ENCODE assay signal across 22 cellular contexts in the genomic region with DNA sequence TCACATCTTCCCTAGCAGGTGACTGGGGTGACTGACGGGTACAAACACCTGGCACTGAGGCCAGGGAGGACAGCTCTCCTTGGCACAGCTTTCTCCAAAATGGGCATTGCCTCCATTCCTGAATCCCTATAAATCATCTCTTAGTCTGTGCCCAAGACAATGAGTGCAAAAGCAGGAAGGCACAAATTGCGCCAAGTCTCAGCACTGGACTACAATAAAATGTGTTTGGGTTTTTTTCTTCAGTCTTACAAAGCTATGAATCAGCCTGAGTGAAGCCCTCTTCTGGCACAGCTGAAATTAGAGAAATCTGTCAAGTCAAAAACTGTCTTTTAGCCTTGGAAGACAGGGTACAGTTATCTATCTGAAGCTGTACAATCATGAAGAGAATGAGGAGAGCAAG.
DNase-seq lines count a peak whose midpoint lies in the region; ATAC-seq, FAIRE-seq and TF ChIP-seq lines count a peak whose summit lies in the region.
"Had no signal": no experiment of that assay in that cellular context is flagged by ENCODE, and none has a peak within 500 bp of the region (broad histone marks: within the 10 kb centered on the region; RNA-seq: fewer than 3 reads in every experiment).

No MANE protein-coding gene starts in this region.

- H3K9ac ChIP-seq in PC-3 (ENCODE audit: low read length): peak overlapping the region; percentile 56
- H3K9ac ChIP-seq in endothelial cell of umbilical vein (replicated peaks; ENCODE audit: extremely low read depth, insufficient read depth, low read length): peak overlapping the region; percentile 4
- H3K9ac ChIP-seq in parathyroid adenoma: no peak overlapping the region

- TF ChIP-seq CTCF in PC-3 (conservative IDR thresholded peaks at IDR 0.05; ENCODE audit: low read depth, low read length) (no peak), endothelial cell of umbilical vein (IDR thresholded peaks at IDR 0.05; ENCODE audit: extremely low read depth in 1 of 2, insufficient read depth in 1 of 2, low read depth in 1 of 2, low read length in 2 of 2) (no peak), parathyroid adenoma (IDR thresholded peaks at IDR 0.05) (no peak)

- no peak overlapping the region for H3K4me3 ChIP-seq in PC-3 (ENCODE audit: low read length)
- H3K4me3 ChIP-seq in endothelial cell of umbilical vein (replicated peaks in 1 of 3; ENCODE audit: insufficient read depth in 1 of 3, low read depth in 1 of 3, low read length in 3 of 3): no peak overlapping the region
- H3K4me3 ChIP-seq in parathyroid adenoma (ENCODE audit: low read depth, low read length): no peak overlapping the region

- H3K9me2 ChIP-seq in PC-3 (replicated peaks; ENCODE audit: low read length): no peaks in the 10 kb centered on the region

- H3K4me1 ChIP-seq in PC-3 (ENCODE audit: insufficient read depth, low read length) (no peaks in the 10 kb centered on the region), endothelial cell of umbilical vein (ENCODE audit: control insufficient read depth, extremely low read depth, insufficient read depth, low read length) (peaks cover 52% of the 10 kb centered on the region), parathyroid adenoma (peaks cover 21% of the 10 kb centered on the region)

- H3K79me2 ChIP-seq in PC-3 (ENCODE audit: low read length) (0 out of 2 replicates have a peak, but pooled peaks cover 4% of the 10 kb centered on the region), endothelial cell of umbilical vein (ENCODE audit: control insufficient read depth, insufficient read depth, low read length) (peaks cover 4% of the 10 kb centered on the region), parathyroid adenoma (peaks cover 27% of the 10 kb centered on the region)

- no peaks in the 10 kb centered on the region for H3F3A ChIP-seq in PC-3 (ENCODE audit: low read length, unreplicated experiment)

- in situ Hi-C loops in G401 (cut with HindIII; ENCODE audit: low sequenced_read_pairs): no loop called here

- H3K4me2 ChIP-seq in PC-3 (ENCODE audit: low read length): no peak overlapping the region
- H3K4me2 ChIP-seq in endothelial cell of umbilical vein (ENCODE audit: insufficient read depth, low read length): peak overlapping the region; percentile 53
- H3K4me2 ChIP-seq in parathyroid adenoma (ENCODE audit: low read length): no peak overlapping the region

- POLR2A ChIA-PET in PC-3 (lab: Charles Lee; ENCODE audit: unreplicated experiment): no interaction called here
- POLR2A ChIA-PET in endothelial cell of umbilical vein (lab: Charles Lee): no interaction called here

- H4K20me1 ChIP-seq in PC-3 (ENCODE audit: low read length): no peaks in the 10 kb centered on the region
- no peaks in the 10 kb centered on the region for H4K20me1 ChIP-seq in endothelial cell of umbilical vein (replicated peaks; ENCODE audit: control insufficient read depth, extremely low read depth, insufficient read depth, low read length)

- H3K36me3 ChIP-seq in PC-3 (ENCODE audit: low read depth, low read length) (no peaks in the 10 kb centered on the region), endothelial cell of umbilical vein (ENCODE audit: control insufficient read depth in 2 of 2, extremely low read depth in 1 of 2, insufficient read depth in 2 of 2, low read length in 2 of 2) (no peaks in the 10 kb centered on the region), parathyroid adenoma (ENCODE audit: control insufficient read depth, insufficient read depth, low read length) (no peaks in the 10 kb centered on the region)

- no peaks in the 10 kb centered on the region for H3K9me1 ChIP-seq in endothelial cell of umbilical vein (replicated peaks; ENCODE audit: control insufficient read depth, extremely low read depth, insufficient read depth, low read length)

- ATAC-seq in PC-3 (peak; percentile 57), left lobe of liver (no peak)
- ATAC-seq: Right ventricle myocardium inferior had no signal

- H2AFZ ChIP-seq in PC-3 (ENCODE audit: low read length) (no peak overlapping the region), endothelial cell of umbilical vein (ENCODE audit: low read depth, low read length) (peak overlapping the region; percentile 15), parathyroid adenoma (no peak overlapping the region)

- peak; percentile 76 for FAIRE-seq in endothelial cell of umbilical vein (lab: Jason Lieb, UNC)
- FAIRE-seq: GM18507, H1 had no signal

- TF ChIP-seq POLR2A in endothelial cell of umbilical vein (IDR thresholded peaks at IDR 0.05; ENCODE audit: low read depth, low read length): no peak

- 0 out of 2 replicates have a peak, but pooled peaks cover 5% of the 10 kb centered on the region for H3K9me3 ChIP-seq in PC-3 (ENCODE audit: low read length)
- H3K9me3 ChIP-seq in endothelial cell of umbilical vein (replicated peaks; ENCODE audit: control insufficient read depth, insufficient read depth, low read length): no peaks in the 10 kb centered on the region
- H3K9me3 ChIP-seq in parathyroid adenoma (ENCODE audit: control insufficient read depth, low read length): no peaks in the 10 kb centered on the region

- dilution Hi-C loops in endothelial cell of umbilical vein (cut with MboI; ENCODE audit: extremely low pct_ligation_motif_present, low sequenced_read_pairs): no loop called here

- peak overlapping the region; percentile 88 for H3K27ac ChIP-seq in PC-3 (ENCODE audit: low read length)
- peak overlapping the region; percentile 98 for H3K27ac ChIP-seq in endothelial cell of umbilical vein (ENCODE audit: insufficient read depth, low read depth, low read length)
- peak overlapping the region; percentile 1 for H3K27ac ChIP-seq in parathyroid adenoma
- H3K27ac ChIP-seq: C4-2B had no signal

- BruUV-seq in PC-3 (replicated peaks; lab: Mats Ljungman, UMichigan) (no TSS peak), endothelial cell of umbilical vein (replicated peaks; lab: Mats Ljungman, UMichigan) (no TSS peak)

- DNase-seq in G401 (ENCODE audit: low spot score) (peak; percentile 55), PC-3 (peak; percentile 36), endothelial cell of umbilical vein (ENCODE audit: low read depth, low spot score) (peak; percentile 81), KG1 (lab: John Stamatoyannopoulos, UW) (no peak), T1000 (lab: John Stamatoyannopoulos, UW) (no peak), left lobe of liver (ENCODE audit: low spot score) (no peak)
- DNase-seq: Calu3; CD8-positive, alpha-beta memory T cell; DMS153; GDM1; MM.1S; NCI-H1048; NCI-H1436; NCI-H1930; NCI-H226; NCI-H524; NCI-H82 had no signal

- intact Hi-C loops in PC-3 (cut with micrococcal nuclease): no loop called here
- intact Hi-C loops in endothelial cell of umbilical vein (cut with micrococcal nuclease): no loop called here

- H3K27me3 ChIP-seq in PC-3 (ENCODE audit: low read length) (no peaks in the 10 kb centered on the region), endothelial cell of umbilical vein (ENCODE audit: control insufficient read depth in 2 of 2, insufficient read depth in 2 of 2, low read length in 2 of 2) (no peaks in the 10 kb centered on the region), parathyroid adenoma (ENCODE audit: control insufficient read depth, insufficient read depth, low read length) (no peaks in the 10 kb centered on the region)

- CTCF ChIA-PET in PC-3 (lab: Charles Lee): interaction anchor here (1.3 kb wide), 1 partner anchor 94 kb away, joined by 4 read pairs; no protein-coding TSS in a partner anchor
- CTCF ChIA-PET in endothelial cell of umbilical vein (lab: Charles Lee): interaction anchor here (0.7 to 7.8 kb wide), 10 partner anchors 10 to 147 kb away, joined by 3 to 177 read pairs (median 4); no protein-coding TSS in a partner anchor

TF ChIP-seq in endothelial cell of umbilical vein, 7 proteins besides CTCF, POLR2A, EP300 and RAD21:
- TF ChIP-seq EZH2 (IDR thresholded peaks at IDR 0.05; ENCODE audit: borderline replicate concordance, low read depth, low read length, severe bottlenecking): no peak
- no peak for TF ChIP-seq MYC (IDR thresholded peaks at IDR 0.05; ENCODE audit: low read depth, low read length)
- TF ChIP-seq, protein P1, sequence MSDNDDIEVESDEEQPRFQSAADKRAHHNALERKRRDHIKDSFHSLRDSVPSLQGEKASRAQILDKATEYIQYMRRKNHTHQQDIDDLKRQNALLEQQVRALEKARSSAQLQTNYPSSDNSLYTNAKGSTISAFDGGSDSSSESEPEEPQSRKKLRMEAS (IDR thresholded peaks at IDR 0.05; ENCODE audit: insufficient read depth, insufficient read length): no peak
- no peak for TF ChIP-seq FOS (IDR thresholded peaks at IDR 0.05; ENCODE audit: borderline replicate concordance, insufficient read depth, low read length)
- TF ChIP-seq POLR2AphosphoS5 (IDR thresholded peaks at IDR 0.05; ENCODE audit: insufficient read depth, low read depth, low read length): no peak
- TF ChIP-seq GATA2 (IDR thresholded peaks at IDR 0.05; ENCODE audit: insufficient read depth, insufficient read length, low read depth, low read length): no peak
- no peak for TF ChIP-seq JUN (IDR thresholded peaks at IDR 0.05; ENCODE audit: borderline replicate concordance, insufficient read depth, insufficient read length, low read depth)
TF ChIP-seq in endothelial cell of umbilical vein: peak in this region for 0.

Comparison
In these comparisons a context has a peak if more than half of its experiments do, and no peak if none do; other contexts are left out.
1. DNase-seq: peak in G401 (single experiment), PC-3 (single experiment) and endothelial cell of umbilical vein (single experiment); none in KG1 (single experiment), T1000 (single experiment) and left lobe of liver (single experiment).
2. H3K27ac ChIP-seq: peak in every context shown above with its lines; median percentile 98 in endothelial cell of umbilical vein; 88 in PC-3; 1 in parathyroid adenoma.